ENCODE assay signal across 10 cellular contexts in the genomic region with DNA sequence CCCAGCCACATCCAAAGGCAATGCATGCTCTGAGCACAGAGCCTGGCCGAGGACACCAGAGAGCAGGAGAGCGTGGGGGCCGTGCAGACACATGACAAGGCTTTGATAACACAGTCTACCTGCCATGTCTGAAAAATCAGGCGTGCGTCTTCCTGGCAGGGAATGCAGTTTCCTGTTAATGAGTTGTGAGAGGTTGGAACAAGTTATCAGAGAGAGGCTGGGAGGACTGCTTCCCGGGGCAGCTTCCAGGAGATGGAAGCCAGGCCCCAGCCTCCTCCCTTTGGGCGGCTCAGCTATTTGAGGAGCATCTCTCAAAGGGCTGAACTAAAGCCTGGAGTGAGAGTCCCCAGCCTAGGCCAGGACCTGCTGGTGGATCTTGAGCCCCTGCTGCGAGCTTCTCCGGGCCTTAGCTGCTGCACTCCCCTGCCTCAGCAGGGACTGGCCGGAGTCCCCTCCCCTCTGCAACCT.
A peak's percentile ranks its signal among the peaks of the same experiment; 100 is the strongest.
DNase-seq lines count a peak whose midpoint lies in the region; ATAC-seq and TF ChIP-seq lines count a peak whose summit lies in the region.
"Had no signal": no experiment of that assay in that cellular context is flagged by ENCODE, and none has a peak within 500 bp of the region (broad histone marks: within the 10 kb centered on the region; RNA-seq: fewer than 3 reads in every experiment).

No MANE protein-coding gene starts in this region.

- no peak overlapping the region for H3K9ac ChIP-seq in BLaER1

- H3K36me3 Mint-ChIP-seq in glutamatergic neuron (ENCODE audit: unreplicated experiment): no peaks in the 10 kb centered on the region
- peaks cover 3% of the 10 kb centered on the region for H3K36me3 Mint-ChIP-seq in activated CD8-positive, alpha-beta T cell treated with anti-CD3 and anti-CD28 coated beads for 36 hours (ENCODE audit: low read depth)
- H3K36me3 Mint-ChIP-seq: naive B cell had no signal

- no peak for DNase-seq in Panc1 (ENCODE audit: low read depth, low spot score)
- peak; percentile 39 for DNase-seq in glutamatergic neuron
- peak; percentile 68 for DNase-seq in osteoblast (ENCODE audit: insufficient read length, low spot score, missing footprints)
- DNase-seq in activated CD8-positive, alpha-beta memory T cell treated with anti-CD3 and anti-CD28 coated beads, Interleukin-2, amount 50 U/mL, for 4 hours: no peak
- DNase-seq in activated CD8-positive, alpha-beta T cell treated with anti-CD3 and anti-CD28 coated beads for 36 hours: no peak
- DNase-seq: Karpas-422, naive B cell had no signal

- H3K9me3 Mint-ChIP-seq in glutamatergic neuron (ENCODE audit: unreplicated experiment): peaks cover 2% of the 10 kb centered on the region
- no peaks in the 10 kb centered on the region for H3K9me3 Mint-ChIP-seq in activated CD8-positive, alpha-beta T cell treated with anti-CD3 and anti-CD28 coated beads for 36 hours

- H4K20me1 ChIP-seq in BLaER1 (no peaks in the 10 kb centered on the region), osteoblast (ENCODE audit: insufficient read depth, low read length) (no peaks in the 10 kb centered on the region)

- no peaks in the 10 kb centered on the region for H3K79me2 ChIP-seq in osteoblast (ENCODE audit: insufficient read depth, low read length)

- H3K9me3 ChIP-seq in BLaER1: no peaks in the 10 kb centered on the region
- H3K9me3 ChIP-seq in Panc1 (ENCODE audit: control insufficient read depth, insufficient read depth, low read depth, low read length): no peaks in the 10 kb centered on the region
- H3K9me3 ChIP-seq in osteoblast (ENCODE audit: low read depth, low read length): no peaks in the 10 kb centered on the region

- ATAC-seq in Panc1: peak; percentile 33; the same call in 1 of the 2 replicates
- no peak for ATAC-seq in GM21367 (IDR thresholded peaks at IDR 0.05; ENCODE audit: unreplicated experiment)
- no peak for ATAC-seq in HG02938 (IDR thresholded peaks at IDR 0.05; ENCODE audit: unreplicated experiment)
- ATAC-seq in activated CD8-positive, alpha-beta T cell treated with anti-CD3 and anti-CD28 coated beads for 36 hours: no peak

- no peak overlapping the region for H3K4me3 ChIP-seq in BLaER1
- no peak overlapping the region for H3K4me3 ChIP-seq in Panc1 (ENCODE audit: low read depth in 2 of 2, low read length in 2 of 2)
- no peak overlapping the region for H3K4me3 ChIP-seq in osteoblast (ENCODE audit: insufficient read depth, low read length)

- H3K4me2 ChIP-seq in BLaER1 (peak overlapping the region; percentile 7; the same call in 1 of the 2 replicates), osteoblast (ENCODE audit: insufficient read depth, low read length) (no peak overlapping the region)

- H3K27ac ChIP-seq in BLaER1: no peak overlapping the region
- H3K27ac ChIP-seq in Panc1 (ENCODE audit: low read length): no peak overlapping the region
- H3K27ac ChIP-seq in osteoblast (ENCODE audit: low read depth, low read length): no peak overlapping the region

- no peak overlapping the region for H3K4me3 Mint-ChIP-seq in glutamatergic neuron (ENCODE audit: unreplicated experiment)
- H3K4me3 Mint-ChIP-seq in activated CD8-positive, alpha-beta T cell treated with anti-CD3 and anti-CD28 coated beads for 36 hours: no peak overlapping the region
- H3K4me3 Mint-ChIP-seq: naive B cell had no signal

- peak overlapping the region; percentile 55 for H3K27ac Mint-ChIP-seq in glutamatergic neuron (ENCODE audit: unreplicated experiment)
- H3K27ac Mint-ChIP-seq in activated CD8-positive, alpha-beta T cell treated with anti-CD3 and anti-CD28 coated beads for 36 hours: no peak overlapping the region

- no TSS peak for BruUV-seq in Panc1 (replicated peaks; lab: Mats Ljungman, UMichigan)

- CTCF ChIA-PET in Panc1 (lab: Charles Lee): no interaction called here
- CTCF ChIA-PET in activated CD8-positive, alpha-beta T cell treated with anti-CD3 and anti-CD28 coated beads for 36 hours (lab: Charles Lee): interaction anchor here (1.0 kb wide), 1 partner anchor 13 kb away, joined by 3 read pairs; no protein-coding TSS in a partner anchor

- H3K4me1 ChIP-seq in BLaER1: peaks cover 36% of the 10 kb centered on the region
- no peaks in the 10 kb centered on the region for H3K4me1 ChIP-seq in Panc1 (ENCODE audit: control insufficient read depth, insufficient read depth, low read length)
- peaks cover 6% of the 10 kb centered on the region for H3K4me1 ChIP-seq in osteoblast (ENCODE audit: insufficient read depth, low read length)

- TF ChIP-seq CTCF in Panc1 (IDR thresholded peaks at IDR 0.05) (no peak), glutamatergic neuron (IDR thresholded peaks at IDR 0.05; ENCODE audit: partially characterized antibody, unreplicated experiment) (no peak), osteoblast (IDR thresholded peaks at IDR 0.05; ENCODE audit: extremely low read depth, low read depth, low read length) (no peak)
- no peak for TF ChIP-seq CTCF in activated CD8-positive, alpha-beta T cell treated with anti-CD3 and anti-CD28 coated beads for 36 hours (IDR thresholded peaks at IDR 0.05)

- no peak overlapping the region for H2AFZ ChIP-seq in osteoblast (ENCODE audit: low read length)

- H3K36me3 ChIP-seq in BLaER1 (no peaks in the 10 kb centered on the region), Panc1 (ENCODE audit: control insufficient read depth, insufficient read depth, low read length) (no peaks in the 10 kb centered on the region), osteoblast (ENCODE audit: insufficient read depth, low read length) (no peaks in the 10 kb centered on the region)

- H3K27me3 Mint-ChIP-seq in glutamatergic neuron (ENCODE audit: unreplicated experiment): no peaks in the 10 kb centered on the region
- H3K27me3 Mint-ChIP-seq in activated CD8-positive, alpha-beta T cell treated with anti-CD3 and anti-CD28 coated beads for 36 hours: no peaks in the 10 kb centered on the region

- H3K27me3 ChIP-seq in BLaER1: no peaks in the 10 kb centered on the region
- 0 out of 2 replicates have a peak, but pooled peaks cover 2% of the 10 kb centered on the region for H3K27me3 ChIP-seq in Panc1 (ENCODE audit: control insufficient read depth, insufficient read depth, low read length)
- H3K27me3 ChIP-seq in osteoblast (ENCODE audit: insufficient read depth, low read length): peaks cover 22% of the 10 kb centered on the region

- peaks cover 29% of the 10 kb centered on the region for H3K4me1 Mint-ChIP-seq in glutamatergic neuron (ENCODE audit: low read depth, unreplicated experiment)
- peaks cover 55% of the 10 kb centered on the region for H3K4me1 Mint-ChIP-seq in activated CD8-positive, alpha-beta T cell treated with anti-CD3 and anti-CD28 coated beads for 36 hours (ENCODE audit: low read depth)
- H3K4me1 Mint-ChIP-seq: naive B cell had no signal

- POLR2A ChIA-PET in Panc1 (lab: Charles Lee): no interaction called here
- POLR2A ChIA-PET in activated CD8-positive, alpha-beta T cell treated with anti-CD3 and anti-CD28 coated beads for 36 hours (lab: Charles Lee): interaction anchor here (0.6 kb wide), 1 partner anchor 39 kb away, joined by 3 read pairs; no protein-coding TSS in a partner anchor

- in situ Hi-C loops in Panc1 (cut with HindIII; ENCODE audit: low pct_unique_long_range_greater_than_20kb, low sequenced_read_pairs): no loop called here

- intact Hi-C loops in Panc1 (cut with micrococcal nuclease; ENCODE audit: unreplicated experiment): no loop called here
- intact Hi-C loops in activated CD8-positive, alpha-beta T cell treated with anti-CD3 and anti-CD28 coated beads for 36 hours (cut with micrococcal nuclease): no loop called here

Comparison
In these comparisons a context has a peak if more than half of its experiments do, and no peak if none do; other contexts are left out.
1. DNase-seq: peak in glutamatergic neuron (single experiment) and osteoblast (single experiment); none in Panc1 (single experiment), activated CD8-positive, alpha-beta memory T cell treated with anti-CD3 and anti-CD28 coated beads, Interleukin-2, amount 50 U/mL, for 4 hours (single experiment) and activated CD8-positive, alpha-beta T cell treated with anti-CD3 and anti-CD28 coated beads for 36 hours (single experiment).